29 cellular contexts compared by ENCODE assay signal in the genomic region with DNA sequence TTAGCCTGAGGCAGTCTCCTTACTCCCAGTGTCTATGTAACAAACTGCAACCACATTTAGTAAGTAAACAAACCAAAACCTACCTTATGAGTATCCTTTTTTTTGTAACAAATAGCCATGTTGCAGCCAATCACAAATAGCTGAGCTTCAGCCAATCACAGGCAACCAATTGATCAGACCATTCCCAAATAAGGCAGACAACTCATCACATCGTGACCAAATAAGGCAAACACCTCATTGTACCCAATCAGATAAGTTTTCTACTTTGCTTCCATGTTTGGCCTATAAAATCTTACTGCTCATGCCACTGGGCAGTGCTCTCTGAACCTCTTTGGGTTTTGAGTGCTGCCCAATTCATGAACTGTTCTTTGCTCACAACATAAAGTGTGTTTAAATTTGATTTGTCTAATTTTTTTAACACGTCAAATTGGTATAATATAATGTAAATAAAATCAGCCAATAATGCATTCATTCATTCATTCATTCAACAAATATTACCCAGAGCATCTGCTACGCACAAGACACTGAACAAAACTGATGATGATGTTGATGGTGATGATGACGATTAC.
"Had no signal": no experiment of that assay in that cellular context is flagged by ENCODE, and none has a peak within 500 bp of the region (broad histone marks: within the 10 kb centered on the region; RNA-seq: fewer than 3 reads in every experiment).

No MANE protein-coding gene starts in this region.

- H3K4me3 ChIP-seq: adrenal gland, body of pancreas had no signal

- FAIRE-seq: colon, frontal cortex had no signal

- ATAC-seq: activated CD4-positive, alpha-beta T cell treated with anti-CD3 and anti-CD28 coated beads for 36 hours; activated CD8-positive, alpha-beta memory T cell treated with anti-CD3 and anti-CD28 coated beads, Interleukin-2, amount 10 ng/mL, durations not matched to agents 7 days and 5 days; activated CD8-positive, alpha-beta T cell treated with anti-CD3 and anti-CD28 coated beads, Interleukin-2, amount 10 ng/mL, durations not matched to agents 7 days and 5 days; activated naive CD8-positive, alpha-beta T cell treated with anti-CD3 and anti-CD28 coated beads, Interleukin-2, amount 50 U/mL, for 24 hours; body of pancreas; effector memory CD8-positive, alpha-beta T cell; T-helper 17 cell had no signal

- DNase-seq: activated CD4-positive, alpha-beta memory T cell treated with anti-CD3 and anti-CD28 coated beads for 36 hours; activated CD4-positive, alpha-beta T cell treated with anti-CD3 and anti-CD28 coated beads for 36 hours; activated CD4-positive, alpha-beta T cell treated with anti-CD3 and anti-CD28 coated beads, Interleukin-2, amount 10 ng/mL, durations not matched to agents 24 days and 14 days; activated CD4-positive, CD25-positive, alpha-beta regulatory T cell; activated CD4-positive, CD25-positive, alpha-beta regulatory T cell treated with anti-CD3 and anti-CD28 coated beads, Interleukin-2, amount 50 U/mL, for 72 hours; activated CD8-positive, alpha-beta memory T cell treated with anti-CD3 and anti-CD28 coated beads, Interleukin-2, amount 10 ng/mL, durations not matched to agents 7 days and 5 days; activated CD8-positive, alpha-beta memory T cell treated with anti-CD3 and anti-CD28 coated beads, Interleukin-2, amount 50 U/mL, for 4 hours; activated CD8-positive, alpha-beta T cell treated with anti-CD3 and anti-CD28 coated beads, Interleukin-2, amount 10 ng/mL, durations not matched to agents 7 days and 5 days; activated effector memory CD4-positive, alpha-beta T cell treated with anti-CD3 and anti-CD28 coated beads, Interleukin-2, amount 50 U/mL, for 16 hours; activated naive CD4-positive, alpha-beta T cell treated with anti-CD3 and anti-CD28 coated beads for 36 hours; activated naive CD8-positive, alpha-beta T cell treated with anti-CD3 and anti-CD28 coated beads for 36 hours; activated naive CD8-positive, alpha-beta T cell treated with anti-CD3 and anti-CD28 coated beads, Interleukin-2, amount 50 U/mL, for 24 hours; activated T-cell treated with anti-CD3 and anti-CD28 coated beads, Interleukin-2, amount 50 U/mL, for 1 hour; activated T-cell treated with anti-CD3 and anti-CD28 coated beads, Interleukin-2, amount 50 U/mL, for 48 hours; adrenal gland; amygdala; aorta; body of pancreas; caudate nucleus; cortex of kidney; dermis blood vessel endothelial cell; effector CD4-positive, alpha-beta T cell; effector memory CD8-positive, alpha-beta T cell; foreskin fibroblast; head of caudate nucleus; T-helper 17 cell; T1000 had no signal

- H3K36me3 ChIP-seq: adrenal gland had no signal

- H3K27me3 ChIP-seq: adrenal gland, body of pancreas had no signal

- H3K9me3 ChIP-seq: adrenal gland, body of pancreas had no signal

- H3K27ac ChIP-seq: adrenal gland, body of pancreas had no signal

- H3K4me1 ChIP-seq: adrenal gland, body of pancreas had no signal
